Comparison of ENCODE assay signal across 18 cellular contexts in genomic region chr11:86747801-86748200, GRCh38. TPM values are rescaled to one million over a fixed set of nuclear protein-coding genes. Genes with fewer than 3 reads are reported as not detected.
DNase-seq lines count a peak whose midpoint lies in the region; ATAC-seq and TF ChIP-seq lines count a peak whose summit lies in the region.
"Had no signal": no experiment of that assay in that cellular context is flagged by ENCODE, and none has a peak within 500 bp of the region (broad histone marks: within the 10 kb centered on the region; RNA-seq: fewer than 3 reads in every experiment).

No MANE protein-coding gene starts in this region.

- WGBS in SK-N-SH (ENCODE audit: low lambda C conversion rate), result 97% methylated on average over 3 of the region's 3 CpGs

- H3K4me3 ChIP-seq in SK-N-SH (ENCODE audit: low read depth in 2 of 2, low read length in 1 of 2) (no peak overlapping the region), osteoblast (ENCODE audit: insufficient read depth, low read length) (no peak overlapping the region), vagina (no peak overlapping the region), HAP-1 (no peak overlapping the region)
- no peak overlapping the region for H3K4me3 ChIP-seq in CD4-positive, alpha-beta memory T cell (ENCODE audit: low read length in 2 of 2)

- no peaks in the 10 kb centered on the region for H3K9me2 ChIP-seq in SK-N-SH

- no peak for TF ChIP-seq POLR2A in vagina (IDR thresholded peaks at IDR 0.05)

- H3K4me1 ChIP-seq in SK-N-SH (ENCODE audit: control insufficient read depth in 1 of 2, insufficient read depth in 2 of 2, low read depth in 1 of 2, low read length in 1 of 2) (peaks cover 22 to 27% of the 10 kb centered on the region in 2 experiments), osteoblast (ENCODE audit: insufficient read depth, low read length) (peaks cover 53% of the 10 kb centered on the region), vagina (peaks cover 20% of the 10 kb centered on the region), HAP-1 (no peaks in the 10 kb centered on the region)
- no peaks in the 10 kb centered on the region for H3K4me1 ChIP-seq in CD4-positive, alpha-beta memory T cell (ENCODE audit: insufficient read depth, low read length)

- H3K27me3 Mint-ChIP-seq in chondrocyte (ENCODE audit: low read depth), result no peaks in the 10 kb centered on the region
- peaks cover 0 to 4% of the 10 kb centered on the region in 2 donors for H3K27me3 Mint-ChIP-seq in CD4-positive, alpha-beta memory T cell

- intact Hi-C loops in vagina (cut with DNase I), result no loop called here
- intact Hi-C loops in CD4-positive, alpha-beta memory T cell (cut with micrococcal nuclease), result no loop called here

- H3K27me3 ChIP-seq in SK-N-SH (ENCODE audit: insufficient read depth) (no peaks in the 10 kb centered on the region), osteoblast (ENCODE audit: insufficient read depth, low read length) (no peaks in the 10 kb centered on the region), vagina (no peaks in the 10 kb centered on the region), HAP-1 (ENCODE audit: low read depth) (no peaks in the 10 kb centered on the region; the same call in 1 of the 2 replicates)
- no peaks in the 10 kb centered on the region for H3K27me3 ChIP-seq in CD4-positive, alpha-beta memory T cell (ENCODE audit: insufficient read depth, low read length)

- ATAC-seq in SK-N-SH treated with all-trans-retinoic acid at 6 μM for 48 hours, result no peak
- ATAC-seq: HepG2, PC-3 had no signal

- POLR2A ChIA-PET in SK-N-SH (lab: Yijun Ruan, JAX), result no interaction called here
- POLR2A ChIA-PET in CD4-positive, alpha-beta memory T cell (lab: Charles Lee; ENCODE audit: partially characterized antibody), result no interaction called here

- peak overlapping the region; percentile 89 for H3K27ac Mint-ChIP-seq in chondrocyte (ENCODE audit: unreplicated experiment)
- H3K27ac Mint-ChIP-seq in CD4-positive, alpha-beta memory T cell, result no peak overlapping the region

- peaks cover 21% of the 10 kb centered on the region for H3F3A ChIP-seq in SK-N-SH (replicated peaks; ENCODE audit: insufficient read depth)

- no peak for TF ChIP-seq EP300 in SK-N-SH (IDR thresholded peaks at IDR 0.05; ENCODE audit: borderline replicate concordance in 1 of 2, low read depth in 1 of 2, low read length in 1 of 2)

- H3K9ac ChIP-seq in SK-N-SH, result no peak overlapping the region

- H2AFZ ChIP-seq in SK-N-SH (ENCODE audit: low read depth) (no peak overlapping the region), osteoblast (ENCODE audit: low read length) (peak overlapping the region; percentile 38)

- H3K9me3 Mint-ChIP-seq in chondrocyte (ENCODE audit: low read depth), result no peaks in the 10 kb centered on the region
- peaks cover 0 to 2% (median 0%) of the 10 kb centered on the region in 8 donors for H3K9me3 Mint-ChIP-seq in CD4-positive, alpha-beta memory T cell

- no peak for TF ChIP-seq RAD21 in SK-N-SH (IDR thresholded peaks at IDR 0.05; ENCODE audit: low read length)

- H3K4me2 ChIP-seq in SK-N-SH, result no peak overlapping the region
- peak overlapping the region; percentile 34 for H3K4me2 ChIP-seq in osteoblast (ENCODE audit: insufficient read depth, low read length)

- CTCF ChIA-PET in SK-N-SH (lab: Yijun Ruan, JAX), result interaction anchor here (1.1 to 1.3 kb wide), 3 partner anchors 8 to 291 kb away, joined by 3 to 5 read pairs (median 3); no protein-coding TSS in a partner anchor
- CTCF ChIA-PET in CD4-positive, alpha-beta memory T cell (lab: Charles Lee; ENCODE audit: partially characterized antibody), result no interaction called here

- H3K27ac ChIP-seq in SK-N-SH (ENCODE audit: low read depth in 2 of 2, low read length in 1 of 2), result peak overlapping the region; percentile 39 to 62
- H3K27ac ChIP-seq in osteoblast (ENCODE audit: low read depth, low read length), result peak overlapping the region; percentile 99
- H3K27ac ChIP-seq in vagina, result peak overlapping the region; percentile 55
- no peak overlapping the region for H3K27ac ChIP-seq in CD4-positive, alpha-beta memory T cell (ENCODE audit: low read depth, low read length)
- H3K27ac ChIP-seq: 22Rv1 had no signal

- TF ChIP-seq CTCF in SK-N-SH (IDR thresholded peaks at IDR 0.05), result no peak
- no peak for TF ChIP-seq CTCF in chondrocyte (IDR thresholded peaks at IDR 0.05)
- TF ChIP-seq CTCF in osteoblast (IDR thresholded peaks at IDR 0.05; ENCODE audit: extremely low read depth, low read depth, low read length), result no peak
- TF ChIP-seq CTCF in vagina (IDR thresholded peaks at IDR 0.05), result no peak

- no peak for DNase-seq in SK-N-SH
- DNase-seq in chondrocyte (ENCODE audit: low spot score), result no peak
- DNase-seq in osteoblast (ENCODE audit: insufficient read length, low spot score, missing footprints), result no peak
- DNase-seq in vagina (ENCODE audit: extremely low spot score in 2 of 2), result no peak
- no peak for DNase-seq in NCI-H2029 treated with DMSO at 0.1 percent for 48 hours (lab: John Stamatoyannopoulos, UW)
- DNase-seq in HAP-1 (ENCODE audit: low spot score in 2 of 2), result no peak
- no peak for DNase-seq in CD4-positive, alpha-beta memory T cell
- DNase-seq: COR-L47, DMS153, GF-D8, NCI-H1417, NCI-H187, NCI-H2227 treated with DMSO at 0.1 percent for 48 hours, NCI-H524, PC-3 had no signal

- in situ Hi-C loops in HAP-1 (cut with MboI; ENCODE audit: low sequenced_read_pairs), result no loop called here

- peaks cover 72% of the 10 kb centered on the region for H3K4me1 Mint-ChIP-seq in chondrocyte (ENCODE audit: low read depth)
- H3K4me1 Mint-ChIP-seq in CD4-positive, alpha-beta memory T cell, result no peaks in the 10 kb centered on the region

- H3K79me2 ChIP-seq in SK-N-SH (ENCODE audit: insufficient read depth) (no peaks in the 10 kb centered on the region), osteoblast (ENCODE audit: insufficient read depth, low read length) (no peaks in the 10 kb centered on the region)

- H4K20me1 ChIP-seq in SK-N-SH (ENCODE audit: insufficient read depth) (no peaks in the 10 kb centered on the region), osteoblast (ENCODE audit: insufficient read depth, low read length) (no peaks in the 10 kb centered on the region)

- no peaks in the 10 kb centered on the region for H3K36me3 ChIP-seq in SK-N-SH (replicated peaks in 1 of 2; ENCODE audit: control insufficient read depth in 1 of 2, insufficient read depth in 2 of 2, low read length in 1 of 2)
- no peaks in the 10 kb centered on the region for H3K36me3 ChIP-seq in osteoblast (ENCODE audit: insufficient read depth, low read length)
- H3K36me3 ChIP-seq in vagina, result no peaks in the 10 kb centered on the region
- no peaks in the 10 kb centered on the region for H3K36me3 ChIP-seq in HAP-1 (replicated peaks)
- H3K36me3 ChIP-seq in CD4-positive, alpha-beta memory T cell (ENCODE audit: insufficient read depth, low read length), result no peaks in the 10 kb centered on the region

- no peaks in the 10 kb centered on the region for H3K36me3 Mint-ChIP-seq in chondrocyte (ENCODE audit: low read depth)
- H3K36me3 Mint-ChIP-seq in CD4-positive, alpha-beta memory T cell, result no peaks in the 10 kb centered on the region

- no peak overlapping the region for H3K4me3 Mint-ChIP-seq in chondrocyte (ENCODE audit: unreplicated experiment)
- no peak overlapping the region for H3K4me3 Mint-ChIP-seq in CD4-positive, alpha-beta memory T cell

- H3K9me3 ChIP-seq in SK-N-SH (no peaks in the 10 kb centered on the region), osteoblast (ENCODE audit: low read depth, low read length) (no peaks in the 10 kb centered on the region), vagina (no peaks in the 10 kb centered on the region), HAP-1 (no peaks in the 10 kb centered on the region)
- H3K9me3 ChIP-seq in CD4-positive, alpha-beta memory T cell (ENCODE audit: control insufficient read depth in 1 of 2, low read length in 2 of 2), result no peaks in the 10 kb centered on the region

TF ChIP-seq in SK-N-SH, 30 proteins besides CTCF, POLR2A, EP300 and RAD21 (continues in another document):
- TF ChIP-seq RXRA (IDR thresholded peaks at IDR 0.05; ENCODE audit: borderline replicate concordance, low read depth) (no peak), YY1 (IDR thresholded peaks at IDR 0.05; ENCODE audit: low read depth) (no peak), TCF12 (IDR thresholded peaks at IDR 0.05) (no peak)

TF ChIP-seq in SK-N-SH treated with all-trans-retinoic acid at 6 μM for 48 hours, 23 proteins besides CTCF, POLR2A, EP300 and RAD21 (continues in another document):
- no peak for TF ChIP-seq TOX (CRISPR knock-in tag; IDR thresholded peaks at IDR 0.05; ENCODE audit: borderline replicate concordance)
- TF ChIP-seq BACH2 (CRISPR knock-in tag; IDR thresholded peaks at IDR 0.05; ENCODE audit: borderline replicate concordance), result no peak
- TF ChIP-seq CSDC2 (CRISPR knock-in tag; IDR thresholded peaks at IDR 0.05), result no peak
- TF ChIP-seq RARB (CRISPR knock-in tag; IDR thresholded peaks at IDR 0.05), result no peak
- no peak for TF ChIP-seq ZC3H10 (CRISPR knock-in tag; IDR thresholded peaks at IDR 0.05)
- TF ChIP-seq ZNF565 (CRISPR knock-in tag; conservative IDR thresholded peaks at IDR 0.05; ENCODE audit: low read depth), result no peak
- no peak for TF ChIP-seq ESRRG (CRISPR knock-in tag; IDR thresholded peaks at IDR 0.05)
- TF ChIP-seq, protein P1, sequence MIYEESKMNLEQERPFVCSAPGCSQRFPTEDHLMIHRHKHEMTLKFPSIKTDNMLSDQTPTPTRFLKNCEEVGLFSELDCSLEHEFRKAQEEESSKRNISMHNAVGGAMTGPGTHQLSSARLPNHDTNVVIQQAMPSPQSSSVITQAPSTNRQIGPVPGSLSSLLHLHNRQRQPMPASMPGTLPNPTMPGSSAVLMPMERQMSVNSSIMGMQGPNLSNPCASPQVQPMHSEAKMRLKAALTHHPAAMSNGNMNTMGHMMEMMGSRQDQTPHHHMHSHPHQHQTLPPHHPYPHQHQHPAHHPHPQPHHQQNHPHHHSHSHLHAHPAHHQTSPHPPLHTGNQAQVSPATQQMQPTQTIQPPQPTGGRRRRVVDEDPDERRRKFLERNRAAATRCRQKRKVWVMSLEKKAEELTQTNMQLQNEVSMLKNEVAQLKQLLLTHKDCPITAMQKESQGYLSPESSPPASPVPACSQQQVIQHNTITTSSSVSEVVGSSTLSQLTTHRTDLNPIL (CRISPR knock-in tag; IDR thresholded peaks at IDR 0.05; ENCODE audit: low read depth), result no peak
- no peak for TF ChIP-seq ARNTL (CRISPR knock-in tag; IDR thresholded peaks at IDR 0.05; ENCODE audit: borderline replicate concordance, low read depth)

RNA-seq across cellular contexts. Expression of gene PRSS23, which starts 52.5 kb away (rescaled TPM):
- polyA plus RNA-seq in SK-N-SH (2012; rRNA removed), result 326 and 429 TPM in 2 replicates
- 346 and 361 TPM in 2 replicates for polyA plus RNA-seq in SK-N-SH (2012; cell fraction: cytosol; rRNA removed)
- 89.2 and 204 TPM in 2 replicates for polyA plus RNA-seq in SK-N-SH (2012; cell fraction: nucleus; rRNA removed)
- total RNA-seq in chondrocyte, result 464 to 742 TPM (median 737 TPM) in 3 replicates
- total RNA-seq in osteoblast, result 826 and 895 TPM in 2 replicates
- total RNA-seq in vagina, result 40.3 TPM
- total RNA-seq in CD4-positive, alpha-beta memory T cell, result not detected
- under 1 TPM in 1 of 2 donors, not detected in 1; 0.08 TPM for polyA plus RNA-seq in CD4-positive, alpha-beta memory T cell

Comparison
In these comparisons a context has a peak if more than half of its experiments do, and no peak if none do; other contexts are left out.
1. RNA of gene PRSS23, which starts 52.5 kb away (total RNA-seq): 826 to 895 TPM in osteoblast, 464 to 742 TPM in chondrocyte and 40.3 TPM in vagina (single experiment); not detected in CD4-positive, alpha-beta memory T cell; every median in the first group is over 10 times any median in the second.